18 cellular contexts compared by ENCODE assay signal in the genomic region with DNA sequence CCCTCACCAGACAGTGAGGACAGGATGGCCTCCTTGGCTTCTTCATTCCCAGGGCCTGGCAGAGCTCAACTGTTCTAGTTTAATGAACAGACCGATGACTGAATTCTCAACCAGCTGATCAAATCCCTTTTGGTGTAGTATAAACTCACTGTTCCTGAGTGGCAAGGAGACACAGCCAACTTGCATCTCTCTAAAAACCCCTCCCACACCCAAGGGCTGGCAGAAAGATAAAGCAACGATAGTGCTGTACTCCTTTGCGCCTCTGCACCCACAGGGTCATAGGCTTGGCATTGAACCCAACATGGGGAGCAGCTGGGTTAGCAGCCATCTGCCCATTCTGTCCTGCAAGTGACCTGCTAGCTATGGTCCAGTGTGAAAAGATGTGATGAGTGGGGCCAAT.
A peak's percentile ranks its signal among the peaks of the same experiment; 100 is the strongest.
DNase-seq lines count a peak whose midpoint lies in the region; ATAC-seq and TF ChIP-seq lines count a peak whose summit lies in the region.
"Had no signal": no experiment of that assay in that cellular context is flagged by ENCODE, and none has a peak within 500 bp of the region (broad histone marks: within the 10 kb centered on the region; RNA-seq: fewer than 3 reads in every experiment).

No MANE protein-coding gene starts in this region.

- no peak overlapping the region for H3K4me3 Mint-ChIP-seq in CD4-positive, CD25-positive, alpha-beta regulatory T cell
- H3K4me3 Mint-ChIP-seq in endothelial cell (ENCODE audit: unreplicated experiment) (peak overlapping the region; percentile 22), neural crest cell (no peak overlapping the region)
- H3K4me3 Mint-ChIP-seq in CD8-positive, alpha-beta memory T cell, result no peak overlapping the region
- H3K4me3 Mint-ChIP-seq: B cell; CD4-positive, alpha-beta memory T cell had no signal

- H3K4me1 ChIP-seq in cardiac muscle cell (ENCODE audit: low read depth) (peaks cover 19% of the 10 kb centered on the region), left ventricle myocardium inferior (peaks cover 50% of the 10 kb centered on the region)
- peaks cover 8% of the 10 kb centered on the region for H3K4me1 ChIP-seq in CD4-positive, CD25-positive, alpha-beta regulatory T cell (ENCODE audit: control insufficient read depth, insufficient read depth, low read length, poor library complexity, severe bottlenecking)
- H3K4me1 ChIP-seq in CD8-positive, alpha-beta memory T cell (ENCODE audit: insufficient read depth, low read length), result no peaks in the 10 kb centered on the region

- H3K27ac ChIP-seq in cardiac muscle cell (peak overlapping the region; percentile 14), left ventricle myocardium inferior (replicated peaks) (no peak overlapping the region)
- no peak overlapping the region for H3K27ac ChIP-seq in CD4-positive, CD25-positive, alpha-beta regulatory T cell (ENCODE audit: insufficient read depth, low read length, poor library complexity, severe bottlenecking)
- H3K27ac ChIP-seq in CD8-positive, alpha-beta memory T cell (ENCODE audit: low read depth, low read length), result no peak overlapping the region
- H3K27ac ChIP-seq: BLaER1 treated with 17β-estradiol and CSF1 and Interleukin-3, amounts not matched to agents 10 nM and 100 nM; C4-2B had no signal

- H3K27ac Mint-ChIP-seq in CD4-positive, CD25-positive, alpha-beta regulatory T cell, result peak overlapping the region in 2 of 3 donors; percentile 21 to 49
- H3K27ac Mint-ChIP-seq in endothelial cell (ENCODE audit: unreplicated experiment) (no peak overlapping the region), neural crest cell (ENCODE audit: unreplicated experiment) (peak overlapping the region; percentile 71)
- H3K27ac Mint-ChIP-seq in CD8-positive, alpha-beta memory T cell, result peak overlapping the region in 1 of 8 donors; percentile 13
- H3K27ac Mint-ChIP-seq: B cell; CD4-positive, alpha-beta memory T cell had no signal

- H3K36me3 Mint-ChIP-seq in CD4-positive, CD25-positive, alpha-beta regulatory T cell, result peaks cover 4% of the 10 kb centered on the region
- H3K36me3 Mint-ChIP-seq in endothelial cell (ENCODE audit: low read depth, unreplicated experiment) (peaks cover 36% of the 10 kb centered on the region), neural crest cell (ENCODE audit: low read depth) (peaks cover 37% of the 10 kb centered on the region)
- peaks cover 2 to 14% (median 11%) of the 10 kb centered on the region in 3 donors for H3K36me3 Mint-ChIP-seq in CD8-positive, alpha-beta memory T cell

- H3K4me3 ChIP-seq in cardiac muscle cell, result no peak overlapping the region
- H3K4me3 ChIP-seq in left ventricle myocardium inferior, result no peak overlapping the region
- no peak overlapping the region for H3K4me3 ChIP-seq in CD4-positive, CD25-positive, alpha-beta regulatory T cell (ENCODE audit: low read depth, low read length)
- no peak overlapping the region for H3K4me3 ChIP-seq in CD8-positive, alpha-beta memory T cell (ENCODE audit: low read length)
- H3K4me3 ChIP-seq: BLaER1 treated with 17β-estradiol and CSF1 and Interleukin-3, amounts not matched to agents 10 nM and 100 nM had no signal

- ATAC-seq in CD4-positive, CD25-positive, alpha-beta regulatory T cell (ENCODE audit: low read depth in 2 of 2), result no peak
- ATAC-seq in HG03354 (IDR thresholded peaks at IDR 0.05; ENCODE audit: poor library complexity, severe bottlenecking, unreplicated experiment), result no peak

- H3K27me3 Mint-ChIP-seq in CD4-positive, CD25-positive, alpha-beta regulatory T cell, result no peaks in the 10 kb centered on the region
- peaks cover 10% of the 10 kb centered on the region for H3K27me3 Mint-ChIP-seq in endothelial cell (ENCODE audit: unreplicated experiment)
- no peaks in the 10 kb centered on the region for H3K27me3 Mint-ChIP-seq in neural crest cell (ENCODE audit: low read depth)
- H3K27me3 Mint-ChIP-seq in CD8-positive, alpha-beta memory T cell, result no peaks in the 10 kb centered on the region
- H3K27me3 Mint-ChIP-seq: B cell; CD4-positive, alpha-beta memory T cell had no signal

- H3K4me1 Mint-ChIP-seq in CD4-positive, CD25-positive, alpha-beta regulatory T cell, result peaks cover 4 to 25% (median 9%) of the 10 kb centered on the region in 4 donors
- H3K4me1 Mint-ChIP-seq in endothelial cell (ENCODE audit: unreplicated experiment) (peaks cover 43% of the 10 kb centered on the region), neural crest cell (peaks cover 16% of the 10 kb centered on the region)
- H3K4me1 Mint-ChIP-seq in CD8-positive, alpha-beta memory T cell, result peaks cover 0 to 9% (median 6%) of the 10 kb centered on the region in 3 donors

- no peaks in the 10 kb centered on the region for H3K27me3 ChIP-seq in cardiac muscle cell
- H3K27me3 ChIP-seq in left ventricle myocardium inferior (ENCODE audit: low read depth), result no peaks in the 10 kb centered on the region
- no peaks in the 10 kb centered on the region for H3K27me3 ChIP-seq in CD4-positive, CD25-positive, alpha-beta regulatory T cell (ENCODE audit: control insufficient read depth, insufficient read depth, low read length)
- H3K27me3 ChIP-seq in CD8-positive, alpha-beta memory T cell (ENCODE audit: insufficient read depth, low read length, poor library complexity, severe bottlenecking), result no peaks in the 10 kb centered on the region
- H3K27me3 ChIP-seq: BLaER1 treated with 17β-estradiol and CSF1 and Interleukin-3, amounts not matched to agents 10 nM and 100 nM had no signal

- intact Hi-C loops in left ventricle myocardium inferior (cut with micrococcal nuclease), result no loop called here

- POLR2A ChIA-PET in CD8-positive, alpha-beta memory T cell (lab: Charles Lee), result no interaction called here

- peaks cover 0 to 1% (median 0%) of the 10 kb centered on the region in 7 donors for H3K9me3 Mint-ChIP-seq in CD4-positive, CD25-positive, alpha-beta regulatory T cell
- H3K9me3 Mint-ChIP-seq in endothelial cell (ENCODE audit: unreplicated experiment), result no peaks in the 10 kb centered on the region
- H3K9me3 Mint-ChIP-seq in neural crest cell, result peaks cover 2% of the 10 kb centered on the region
- H3K9me3 Mint-ChIP-seq in CD8-positive, alpha-beta memory T cell, result no peaks in the 10 kb centered on the region

- H3K9me3 ChIP-seq in cardiac muscle cell (ENCODE audit: low read depth), result no peaks in the 10 kb centered on the region
- H3K9me3 ChIP-seq in left ventricle myocardium inferior (replicated peaks), result no peaks in the 10 kb centered on the region
- H3K9me3 ChIP-seq in CD4-positive, CD25-positive, alpha-beta regulatory T cell (ENCODE audit: control insufficient read depth in 2 of 2, low read length in 2 of 2), result no peaks in the 10 kb centered on the region
- no peaks in the 10 kb centered on the region for H3K9me3 ChIP-seq in CD8-positive, alpha-beta memory T cell (ENCODE audit: low read length)
- H3K9me3 ChIP-seq: Caco-2 had no signal

- peaks cover 3% of the 10 kb centered on the region for H3K36me3 ChIP-seq in cardiac muscle cell
- H3K36me3 ChIP-seq in left ventricle myocardium inferior, result peaks cover 10% of the 10 kb centered on the region
- no peaks in the 10 kb centered on the region for H3K36me3 ChIP-seq in CD4-positive, CD25-positive, alpha-beta regulatory T cell (ENCODE audit: control insufficient read depth, insufficient read depth, low read length)
- no peaks in the 10 kb centered on the region for H3K36me3 ChIP-seq in CD8-positive, alpha-beta memory T cell (ENCODE audit: insufficient read depth, low read length)

- no peak for DNase-seq in cardiac muscle cell (ENCODE audit: low read depth in 1 of 2, low spot score in 1 of 2)
- no peak for DNase-seq in left ventricle myocardium inferior
- no peak for DNase-seq in CD4-positive, CD25-positive, alpha-beta regulatory T cell
- no peak for DNase-seq in endothelial cell (ENCODE audit: low spot score)
- DNase-seq in neural crest cell (ENCODE audit: low read depth, low spot score), result no peak
- no peak for DNase-seq in NCI-H1092 (lab: John Stamatoyannopoulos, UW)
- DNase-seq in CD8-positive, alpha-beta memory T cell, result no peak
- DNase-seq: 8988T; ACHN; Caco-2; Calu3; CD4-positive, alpha-beta memory T cell; DMS79 treated with DMSO at 0.1 percent for 48 hours; GF-D8 had no signal

- CTCF ChIA-PET in CD8-positive, alpha-beta memory T cell (lab: Charles Lee), result no interaction called here

- TF ChIP-seq CTCF in cardiac muscle cell (IDR thresholded peaks at IDR 0.05; ENCODE audit: low read depth, low read length) (no peak), left ventricle myocardium inferior (IDR thresholded peaks at IDR 0.05; ENCODE audit: borderline replicate concordance) (no peak), endothelial cell (IDR thresholded peaks at IDR 0.05; ENCODE audit: unreplicated experiment) (no peak), neural crest cell (conservative IDR thresholded peaks at IDR 0.05) (no peak)
